In the genomic region with DNA sequence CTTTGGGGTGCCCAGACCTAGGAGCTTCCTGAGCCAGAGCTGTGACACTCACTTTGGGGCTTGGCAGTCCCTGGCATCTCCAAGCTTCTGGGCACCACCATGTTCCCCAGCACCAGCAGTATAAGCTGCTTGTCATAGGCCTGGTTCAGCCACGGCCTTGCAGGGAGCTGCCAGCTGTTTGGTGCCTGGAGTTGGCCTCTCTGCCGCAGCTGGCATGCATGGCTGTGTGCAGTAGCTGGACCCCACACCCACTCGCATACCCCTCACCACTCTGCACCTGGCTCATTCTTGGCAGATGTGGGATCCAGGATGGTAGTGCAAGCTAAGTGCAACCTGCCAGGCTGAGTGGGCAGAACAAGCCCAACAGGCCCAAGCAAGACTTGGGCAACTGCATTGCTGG, we compare ENCODE assay signal across 22 cellular contexts.
DNase-seq lines count a peak whose midpoint lies in the region; ATAC-seq and TF ChIP-seq lines count a peak whose summit lies in the region.
"Had no signal": no experiment of that assay in that cellular context is flagged by ENCODE, and none has a peak within 500 bp of the region (broad histone marks: within the 10 kb centered on the region; RNA-seq: fewer than 3 reads in every experiment).

No MANE protein-coding gene starts in this region.

- H3K14ac ChIP-seq in trophoblast cell (ENCODE audit: low read length), result no peak overlapping the region

- no peaks in the 10 kb centered on the region for H3K27me3 ChIP-seq in endodermal cell (ENCODE audit: control insufficient read depth, insufficient read depth, low read length, poor library complexity, severe bottlenecking)
- no peaks in the 10 kb centered on the region for H3K27me3 ChIP-seq in trophoblast cell (ENCODE audit: insufficient read depth, low read length)
- peaks cover 0 to 20% (median 0%) of the 10 kb centered on the region in 9 donors for H3K27me3 ChIP-seq in heart left ventricle
- H3K27me3 ChIP-seq: BLaER1 treated with 17β-estradiol and CSF1 and Interleukin-3, amounts not matched to agents 10 nM and 100 nM had no signal

- H3K4me3 ChIP-seq in endodermal cell (ENCODE audit: low read length) (no peak overlapping the region), trophoblast cell (ENCODE audit: low read depth, low read length) (peak overlapping the region; percentile 2), heart left ventricle (no peak overlapping the region)
- H3K4me3 ChIP-seq: GM12878, GM23338 had no signal

- no peak overlapping the region for H2BK5ac ChIP-seq in trophoblast cell (ENCODE audit: low read depth, low read length, poor library complexity)

- H2BK120ac ChIP-seq in trophoblast cell (ENCODE audit: insufficient read depth, low read length, poor library complexity), result no peak overlapping the region

- no peaks in the 10 kb centered on the region for H3K79me2 ChIP-seq in trophoblast cell (ENCODE audit: control insufficient read depth, insufficient read depth, low read length, poor library complexity)

- no peak overlapping the region for H3K23ac ChIP-seq in trophoblast cell (ENCODE audit: low read length)

- H3K4ac ChIP-seq in trophoblast cell (ENCODE audit: low read depth, low read length), result no peak overlapping the region

- no peak overlapping the region for H3K4me2 ChIP-seq in trophoblast cell (ENCODE audit: low read length)
- H3K4me2 ChIP-seq: BLaER1 treated with 17β-estradiol and CSF1 and Interleukin-3, amounts not matched to agents 10 nM and 100 nM; GM23338 had no signal

- H3K4me1 ChIP-seq in endodermal cell (ENCODE audit: control insufficient read depth, insufficient read depth, low read length), result no peaks in the 10 kb centered on the region
- no peaks in the 10 kb centered on the region for H3K4me1 ChIP-seq in trophoblast cell (ENCODE audit: control insufficient read depth in 1 of 2, insufficient read depth in 2 of 2, low read length in 2 of 2)
- no peaks in the 10 kb centered on the region for H3K4me1 ChIP-seq in heart left ventricle
- H3K4me1 ChIP-seq: BLaER1 treated with 17β-estradiol and CSF1 and Interleukin-3, amounts not matched to agents 10 nM and 100 nM had no signal

- no peak for ATAC-seq in activated CD8-positive, alpha-beta memory T cell treated with anti-CD3 and anti-CD28 coated beads, Interleukin-2, amount 10 ng/mL, durations not matched to agents 7 days and 5 days
- ATAC-seq in heart left ventricle, result no peak
- ATAC-seq: GM12878, GM23338, HCT116 had no signal

- H3K27ac ChIP-seq in endodermal cell (ENCODE audit: low read depth, low read length) (no peak overlapping the region), trophoblast cell (ENCODE audit: low read depth, low read length) (no peak overlapping the region), heart left ventricle (no peak overlapping the region)
- H3K27ac ChIP-seq: 22Rv1; BLaER1 treated with 17β-estradiol and CSF1 and Interleukin-3, amounts not matched to agents 10 nM and 100 nM had no signal

- no peak overlapping the region for H4K8ac ChIP-seq in trophoblast cell (ENCODE audit: low read depth, low read length)

- TF ChIP-seq CTCF in endodermal cell (conservative IDR thresholded peaks at IDR 0.05), result no peak
- TF ChIP-seq CTCF in heart left ventricle (IDR thresholded peaks at IDR 0.05), result no peak

- WGBS in endodermal cell (ENCODE audit: insufficient coverage in 1 of 2, insufficient read length in 1 of 2), 2 experiments, result 91 to 100% methylated on average over 2 to 3 of the region's 3 CpGs
- WGBS in trophoblast cell (ENCODE audit: extremely low coverage, insufficient coverage, insufficient read length), result no CpG with 5 or more reads among the region's 3 CpGs
- WGBS in heart left ventricle, 4 donors, result 80 to 91% (median 83%) methylated on average over 3 of the region's 3 CpGs; no CpG with 5 or more reads in 1 of the 4 donors

- H3K27me3 Mint-ChIP-seq in activated CD8-positive, alpha-beta memory T cell treated with anti-CD3 and anti-CD28 coated beads, Interleukin-2, amount 10 ng/mL, durations not matched to agents 7 days and 5 days, result no peaks in the 10 kb centered on the region
- no peaks in the 10 kb centered on the region for H3K27me3 Mint-ChIP-seq in endodermal cell (ENCODE audit: insufficient read depth)
- H3K27me3 Mint-ChIP-seq: CD4-positive, alpha-beta T cell had no signal

- no peak overlapping the region for H4K12ac ChIP-seq in trophoblast cell (ENCODE audit: low read depth, low read length)

- TF ChIP-seq POLR2A in heart left ventricle (IDR thresholded peaks at IDR 0.05), result no peak

- H2AFZ ChIP-seq in trophoblast cell (ENCODE audit: insufficient read depth, low read length, poor library complexity), result no peak overlapping the region
- H2AFZ ChIP-seq: GM23338 had no signal

- peaks cover 6% of the 10 kb centered on the region for H3K9me3 Mint-ChIP-seq in activated CD8-positive, alpha-beta memory T cell treated with anti-CD3 and anti-CD28 coated beads, Interleukin-2, amount 10 ng/mL, durations not matched to agents 7 days and 5 days (ENCODE audit: low read depth)
- H3K9me3 Mint-ChIP-seq in endodermal cell, result peaks cover 33% of the 10 kb centered on the region

- no peak overlapping the region for H3K4me3 Mint-ChIP-seq in activated CD8-positive, alpha-beta memory T cell treated with anti-CD3 and anti-CD28 coated beads, Interleukin-2, amount 10 ng/mL, durations not matched to agents 7 days and 5 days
- H3K4me3 Mint-ChIP-seq in endodermal cell, result no peak overlapping the region
- H3K4me3 Mint-ChIP-seq: B cell; CD14-positive monocyte; CD4-positive, alpha-beta T cell; CD8-positive, alpha-beta memory T cell; GM23338; H9 had no signal

- no peaks in the 10 kb centered on the region for H3K36me3 ChIP-seq in endodermal cell (ENCODE audit: control insufficient read depth, insufficient read depth, low read length)
- no peaks in the 10 kb centered on the region for H3K36me3 ChIP-seq in trophoblast cell (ENCODE audit: control insufficient read depth in 1 of 2, insufficient read depth in 2 of 2, low read length in 2 of 2)
- H3K36me3 ChIP-seq in heart left ventricle, result no peaks in the 10 kb centered on the region

- H3K4me1 Mint-ChIP-seq in activated CD8-positive, alpha-beta memory T cell treated with anti-CD3 and anti-CD28 coated beads, Interleukin-2, amount 10 ng/mL, durations not matched to agents 7 days and 5 days, result no peaks in the 10 kb centered on the region
- no peaks in the 10 kb centered on the region for H3K4me1 Mint-ChIP-seq in endodermal cell
- H3K4me1 Mint-ChIP-seq: B cell; CD14-positive monocyte; CD8-positive, alpha-beta memory T cell had no signal

- no peak overlapping the region for H3K18ac ChIP-seq in trophoblast cell (ENCODE audit: low read length)

- H3K27ac Mint-ChIP-seq in activated CD8-positive, alpha-beta memory T cell treated with anti-CD3 and anti-CD28 coated beads, Interleukin-2, amount 10 ng/mL, durations not matched to agents 7 days and 5 days, result no peak overlapping the region
- H3K27ac Mint-ChIP-seq in endodermal cell, result no peak overlapping the region
- H3K27ac Mint-ChIP-seq: B cell; CD14-positive monocyte; CD4-positive, alpha-beta T cell; CD8-positive, alpha-beta memory T cell; GM23338; H9 had no signal

- no peak overlapping the region for H3K9ac ChIP-seq in endodermal cell (ENCODE audit: extremely low read depth, low read length, poor library complexity, severe bottlenecking)
- H3K9ac ChIP-seq in trophoblast cell (ENCODE audit: low read length), result no peak overlapping the region
- H3K9ac ChIP-seq: BLaER1 treated with 17β-estradiol and CSF1 and Interleukin-3, amounts not matched to agents 10 nM and 100 nM had no signal

- peak; percentile 7 for DNase-seq in activated CD8-positive, alpha-beta memory T cell treated with anti-CD3 and anti-CD28 coated beads, Interleukin-2, amount 50 U/mL, for 48 hours
- no peak for DNase-seq in activated CD8-positive, alpha-beta memory T cell treated with anti-CD3 and anti-CD28 coated beads, Interleukin-2, amount 10 ng/mL, durations not matched to agents 7 days and 5 days
- peak; percentile 24 for DNase-seq in endodermal cell
- peak; percentile 45 for DNase-seq in mesenteric fat pad (ENCODE audit: low spot score)
- no peak for DNase-seq in trophoblast cell
- DNase-seq in activated gamma-delta T cell treated with Interleukin-2 at 50 U/mL for 16 hours, result no peak
- DNase-seq in heart left ventricle, result no peak
- no peak for DNase-seq in SIG-M5 (lab: John Stamatoyannopoulos, UW)
- DNase-seq: CD4-positive, alpha-beta T cell; CD8-positive, alpha-beta memory T cell; DMS 273 treated with DMSO at 0.1 percent for 48 hours; DMS79; EL; GDM1; H9 had no signal

- H3K9me3 ChIP-seq in endodermal cell (ENCODE audit: control insufficient read depth, low read length) (peaks cover 31% of the 10 kb centered on the region), trophoblast cell (ENCODE audit: insufficient read depth, low read depth, low read length) (peaks cover 25% of the 10 kb centered on the region), heart left ventricle (peaks cover 0 to 36% (median 17%) of the 10 kb centered on the region in 12 donors)

- peaks cover 2% of the 10 kb centered on the region for H3K36me3 Mint-ChIP-seq in activated CD8-positive, alpha-beta memory T cell treated with anti-CD3 and anti-CD28 coated beads, Interleukin-2, amount 10 ng/mL, durations not matched to agents 7 days and 5 days
- H3K36me3 Mint-ChIP-seq in endodermal cell (ENCODE audit: low read depth), result peaks cover 4% of the 10 kb centered on the region
- H3K36me3 Mint-ChIP-seq: CD14-positive monocyte had no signal

- intact Hi-C loops in heart left ventricle (cut with DNase I), result no loop called here

- CTCF ChIA-PET in activated CD8-positive, alpha-beta memory T cell treated with anti-CD3 and anti-CD28 coated beads, Interleukin-2, amount 10 ng/mL, durations not matched to agents 7 days and 5 days (lab: Charles Lee), result no interaction called here

- no peak overlapping the region for H2AK5ac ChIP-seq in trophoblast cell (ENCODE audit: low read length)

- no peak overlapping the region for H2BK12ac ChIP-seq in trophoblast cell (ENCODE audit: low read length)

- no peaks in the 10 kb centered on the region for H3K79me1 ChIP-seq in trophoblast cell (ENCODE audit: low read length)

- no peak overlapping the region for H4K91ac ChIP-seq in trophoblast cell (ENCODE audit: low read depth, low read length)

Comparison
In these comparisons a context has a peak if more than half of its experiments do, and no peak if none do; other contexts are left out.
1. DNase-seq: peak in activated CD8-positive, alpha-beta memory T cell treated with anti-CD3 and anti-CD28 coated beads, Interleukin-2, amount 50 U/mL, for 48 hours (single experiment), endodermal cell (single experiment) and mesenteric fat pad (single experiment); none in activated CD8-positive, alpha-beta memory T cell treated with anti-CD3 and anti-CD28 coated beads, Interleukin-2, amount 10 ng/mL, durations not matched to agents 7 days and 5 days (single experiment), trophoblast cell (0 of 2), activated gamma-delta T cell treated with Interleukin-2 at 50 U/mL for 16 hours (single experiment), heart left ventricle (0 of 5) and SIG-M5 (single experiment).